ENCODE assay signal across 19 cellular contexts in genomic region chr1:36765785-36766300, GRCh38.
"Had no signal": no experiment of that assay in that cellular context is flagged by ENCODE, and none has a peak within 500 bp of the region (broad histone marks: within the 10 kb centered on the region; RNA-seq: fewer than 3 reads in every experiment).

No MANE protein-coding gene starts in this region.

- H3K27ac ChIP-seq: body of pancreas, colonic mucosa, foreskin keratinocyte, left lung, tibial artery had no signal

- H3K9me3 ChIP-seq: body of pancreas, colonic mucosa, left lung, tibial artery had no signal

- DNase-seq: activated CD4-positive, alpha-beta T cell treated with anti-CD3 and anti-CD28 coated beads, Interleukin-2, amount 10 ng/mL, durations not matched to agents 7 days and 5 days; activated CD8-positive, alpha-beta memory T cell treated with anti-CD3 and anti-CD28 coated beads, Interleukin-2, amount 50 U/mL, for 4 hours; activated naive CD4-positive, alpha-beta T cell treated with anti-CD3 and anti-CD28 coated beads for 36 hours; activated T-cell treated with anti-CD3 and anti-CD28 coated beads, Interleukin-2, amount 50 U/mL, for 4 hours; body of pancreas; central memory CD4-positive, alpha-beta T cell; colonic mucosa; foreskin keratinocyte; hypothalamus; kidney; left lung; mesenchymal stem cell; naive thymus-derived CD8-positive, alpha-beta T cell; occipital lobe; stimulated activated naive CD4-positive, alpha-beta T cell; T-helper 1 cell; T-helper 9 cell had no signal

- H3K27me3 ChIP-seq: colonic mucosa, foreskin keratinocyte had no signal

- H3K4me1 ChIP-seq: body of pancreas, colonic mucosa, foreskin keratinocyte, left lung, tibial artery had no signal

- H3K36me3 ChIP-seq: colonic mucosa, left lung, tibial artery had no signal

- ATAC-seq: activated CD4-positive, CD25-positive, alpha-beta regulatory T cell treated with anti-CD3 and anti-CD28 coated beads, Interleukin-2, amount 50 U/mL, for 24 hours; activated T-cell treated with anti-CD3 and anti-CD28 coated beads, Interleukin-2, amount 50 U/mL, for 4 hours; body of pancreas; foreskin keratinocyte; left lung; naive thymus-derived CD8-positive, alpha-beta T cell had no signal

- H3K4me3 ChIP-seq: body of pancreas, colonic mucosa, left lung, tibial artery had no signal
